In genomic region chr16:15587152-15587825, GRCh38 we compare ENCODE assay signal across 30 cellular contexts. TPM values are rescaled to one million over a fixed set of nuclear protein-coding genes. Genes with fewer than 3 reads are reported as not detected.
A peak's percentile ranks its signal among the peaks of the same experiment; 100 is the strongest.
DNase-seq lines count a peak whose midpoint lies in the region; ATAC-seq and TF ChIP-seq lines count a peak whose summit lies in the region.
"Had no signal": no experiment of that assay in that cellular context is flagged by ENCODE, and none has a peak within 500 bp of the region (broad histone marks: within the 10 kb centered on the region; RNA-seq: fewer than 3 reads in every experiment).

No MANE protein-coding gene starts in this region.

- intact Hi-C loops in activated CD8-positive, alpha-beta T cell treated with anti-CD3 and anti-CD28 coated beads for 36 hours (cut with micrococcal nuclease) = no loop called here
- intact Hi-C loops in CD4-positive, alpha-beta memory T cell (cut with micrococcal nuclease) = no loop called here

- H3K9me3 ChIP-seq in CD4-positive, alpha-beta memory T cell (ENCODE audit: control insufficient read depth in 1 of 2, low read length in 2 of 2) = no peaks in the 10 kb centered on the region
- H3K9me3 ChIP-seq: HAP-1, testis had no signal

- no peak overlapping the region for H3K27ac ChIP-seq in CD4-positive, alpha-beta memory T cell (ENCODE audit: low read depth, low read length)
- H3K27ac ChIP-seq: brain microvascular endothelial cell, HL-60, lower lobe of right lung, right atrium auricular region, RWPE1, testis had no signal

- H3K27me3 Mint-ChIP-seq in activated CD8-positive, alpha-beta T cell treated with anti-CD3 and anti-CD28 coated beads for 36 hours = no peaks in the 10 kb centered on the region
- no peaks in the 10 kb centered on the region for H3K27me3 Mint-ChIP-seq in activated CD8-positive, alpha-beta T cell treated with anti-CD3 and anti-CD28 coated beads, Interleukin-2, amount 10 ng/mL, durations not matched to agents 7 days and 5 days (ENCODE audit: low read depth)
- H3K27me3 Mint-ChIP-seq in CD4-positive, alpha-beta memory T cell = no peaks in the 10 kb centered on the region
- H3K27me3 Mint-ChIP-seq in activated naive CD8-positive, alpha-beta T cell treated with anti-CD3 and anti-CD28 coated beads, Interleukin-2, amount 10 ng/mL, durations not matched to agents 7 days and 5 days = no peaks in the 10 kb centered on the region
- no peaks in the 10 kb centered on the region for H3K27me3 Mint-ChIP-seq in naive thymus-derived CD8-positive, alpha-beta T cell
- H3K27me3 Mint-ChIP-seq: activated B cell treated with CpG ODN at 0.5 μM for 24 hours; activated CD4-positive, alpha-beta T cell treated with anti-CD3 and anti-CD28 coated beads, Interleukin-2, amount 10 ng/mL, durations not matched to agents 7 days and 5 days; CD8-positive, alpha-beta memory T cell; stimulated activated naive CD8-positive, alpha-beta T cell treated with anti-CD3 and anti-CD28 coated beads, Interleukin-15, Interleukin-2, amounts not matched to agents 100 ng/mL and 50 ng/mL, for 24 hours had no signal

- POLR2A ChIA-PET in activated CD8-positive, alpha-beta T cell treated with anti-CD3 and anti-CD28 coated beads for 36 hours (lab: Charles Lee) = interaction anchor here (0.6 to 2.0 kb wide), 2 partner anchors 9 to 57 kb away, joined by 3 to 5 read pairs; no protein-coding TSS in a partner anchor
- POLR2A ChIA-PET in activated CD8-positive, alpha-beta T cell treated with anti-CD3 and anti-CD28 coated beads, Interleukin-2, amount 10 ng/mL, durations not matched to agents 7 days and 5 days (lab: Charles Lee) = interaction anchor here (1.2 kb wide), 1 partner anchor 55 kb away, joined by 4 read pairs; the partner anchor contains the start of gene MARF1
- POLR2A ChIA-PET in CD4-positive, alpha-beta memory T cell (lab: Charles Lee; ENCODE audit: partially characterized antibody) = interaction anchor here (2.4 kb wide), 1 partner anchor 56 kb away, joined by 7 read pairs; the partner anchor contains the start of gene MARF1
- POLR2A ChIA-PET in activated naive CD8-positive, alpha-beta T cell treated with anti-CD3 and anti-CD28 coated beads, Interleukin-2, amount 10 ng/mL, durations not matched to agents 7 days and 5 days (lab: Charles Lee) = interaction anchor here (1.1 kb wide), 1 partner anchor 55 kb away, joined by 5 read pairs; the partner anchor contains the start of gene MARF1
- POLR2A ChIA-PET in naive thymus-derived CD8-positive, alpha-beta T cell (lab: Charles Lee) = interaction anchor here (1.5 kb wide), 1 partner anchor 35 kb away, joined by 4 read pairs; no protein-coding TSS in a partner anchor

- no peaks in the 10 kb centered on the region for H3K36me3 ChIP-seq in CD4-positive, alpha-beta memory T cell (ENCODE audit: insufficient read depth, low read length)
- H3K36me3 ChIP-seq: HAP-1 had no signal

- H3K27ac Mint-ChIP-seq in activated CD8-positive, alpha-beta T cell treated with anti-CD3 and anti-CD28 coated beads for 36 hours = peak overlapping the region; percentile 26
- no peak overlapping the region for H3K27ac Mint-ChIP-seq in activated CD8-positive, alpha-beta T cell treated with anti-CD3 and anti-CD28 coated beads, Interleukin-2, amount 10 ng/mL, durations not matched to agents 7 days and 5 days
- peak overlapping the region in 6 of 7 donors; percentile 30 to 78 (median 60) for H3K27ac Mint-ChIP-seq in CD4-positive, alpha-beta memory T cell
- peak overlapping the region; percentile 15 for H3K27ac Mint-ChIP-seq in activated naive CD8-positive, alpha-beta T cell treated with anti-CD3 and anti-CD28 coated beads, Interleukin-2, amount 10 ng/mL, durations not matched to agents 7 days and 5 days
- peak overlapping the region in 8 of 10 donors; percentile 50 to 98 (median 76) for H3K27ac Mint-ChIP-seq in naive thymus-derived CD8-positive, alpha-beta T cell
- H3K27ac Mint-ChIP-seq: activated CD4-positive, alpha-beta T cell treated with anti-CD3 and anti-CD28 coated beads, Interleukin-2, amount 10 ng/mL, durations not matched to agents 7 days and 5 days; stimulated activated naive CD8-positive, alpha-beta T cell treated with anti-CD3 and anti-CD28 coated beads, Interleukin-15, Interleukin-2, amounts not matched to agents 100 ng/mL and 50 ng/mL, for 24 hours had no signal

- peaks cover 20% of the 10 kb centered on the region for H3K9me3 Mint-ChIP-seq in activated CD8-positive, alpha-beta T cell treated with anti-CD3 and anti-CD28 coated beads for 36 hours
- H3K9me3 Mint-ChIP-seq in activated CD8-positive, alpha-beta T cell treated with anti-CD3 and anti-CD28 coated beads, Interleukin-2, amount 10 ng/mL, durations not matched to agents 7 days and 5 days (ENCODE audit: insufficient read depth) = peaks cover 23% of the 10 kb centered on the region
- peaks cover 0 to 19% (median 12%) of the 10 kb centered on the region in 8 donors for H3K9me3 Mint-ChIP-seq in CD4-positive, alpha-beta memory T cell
- H3K9me3 Mint-ChIP-seq in activated naive CD8-positive, alpha-beta T cell treated with anti-CD3 and anti-CD28 coated beads, Interleukin-2, amount 10 ng/mL, durations not matched to agents 7 days and 5 days = peaks cover 16% of the 10 kb centered on the region
- peaks cover 0 to 17% (median 6%) of the 10 kb centered on the region in 9 donors for H3K9me3 Mint-ChIP-seq in naive thymus-derived CD8-positive, alpha-beta T cell

- peaks cover 28% of the 10 kb centered on the region for H3K4me1 Mint-ChIP-seq in activated CD8-positive, alpha-beta T cell treated with anti-CD3 and anti-CD28 coated beads for 36 hours (ENCODE audit: low read depth)
- H3K4me1 Mint-ChIP-seq in activated CD8-positive, alpha-beta T cell treated with anti-CD3 and anti-CD28 coated beads, Interleukin-2, amount 10 ng/mL, durations not matched to agents 7 days and 5 days (ENCODE audit: low read depth) = peaks cover 29% of the 10 kb centered on the region
- H3K4me1 Mint-ChIP-seq in CD4-positive, alpha-beta memory T cell = peaks cover 13 to 35% (median 21%) of the 10 kb centered on the region in 4 donors
- peaks cover 13% of the 10 kb centered on the region for H3K4me1 Mint-ChIP-seq in activated naive CD8-positive, alpha-beta T cell treated with anti-CD3 and anti-CD28 coated beads, Interleukin-2, amount 10 ng/mL, durations not matched to agents 7 days and 5 days
- H3K4me1 Mint-ChIP-seq in naive thymus-derived CD8-positive, alpha-beta T cell = peaks cover 6 to 42% (median 24%) of the 10 kb centered on the region in 4 donors

- H3K4me3 Mint-ChIP-seq in activated CD8-positive, alpha-beta T cell treated with anti-CD3 and anti-CD28 coated beads for 36 hours = no peak overlapping the region
- H3K4me3 Mint-ChIP-seq in activated CD8-positive, alpha-beta T cell treated with anti-CD3 and anti-CD28 coated beads, Interleukin-2, amount 10 ng/mL, durations not matched to agents 7 days and 5 days = no peak overlapping the region
- no peak overlapping the region for H3K4me3 Mint-ChIP-seq in CD4-positive, alpha-beta memory T cell
- no peak overlapping the region for H3K4me3 Mint-ChIP-seq in activated naive CD8-positive, alpha-beta T cell treated with anti-CD3 and anti-CD28 coated beads, Interleukin-2, amount 10 ng/mL, durations not matched to agents 7 days and 5 days
- H3K4me3 Mint-ChIP-seq in naive thymus-derived CD8-positive, alpha-beta T cell = peak overlapping the region in 1 of 10 donors; percentile 23
- H3K4me3 Mint-ChIP-seq: activated B cell treated with CpG ODN at 0.5 μM for 24 hours; activated CD4-positive, alpha-beta T cell treated with anti-CD3 and anti-CD28 coated beads, Interleukin-2, amount 10 ng/mL, durations not matched to agents 7 days and 5 days; activated T-cell treated with anti-CD3 and anti-CD28 coated beads, Interleukin-2, amount 50 U/mL, for 4 hours; CD8-positive, alpha-beta memory T cell; neural crest cell; stimulated activated naive CD8-positive, alpha-beta T cell treated with anti-CD3 and anti-CD28 coated beads, Interleukin-15, Interleukin-2, amounts not matched to agents 100 ng/mL and 50 ng/mL, for 24 hours had no signal

- H3K36me3 Mint-ChIP-seq in activated CD8-positive, alpha-beta T cell treated with anti-CD3 and anti-CD28 coated beads for 36 hours (ENCODE audit: low read depth) = peaks cover 70% of the 10 kb centered on the region
- H3K36me3 Mint-ChIP-seq in activated CD8-positive, alpha-beta T cell treated with anti-CD3 and anti-CD28 coated beads, Interleukin-2, amount 10 ng/mL, durations not matched to agents 7 days and 5 days (ENCODE audit: low read depth) = peaks cover 53% of the 10 kb centered on the region
- H3K36me3 Mint-ChIP-seq in CD4-positive, alpha-beta memory T cell = peaks cover 10 to 36% of the 10 kb centered on the region in 2 donors
- peaks cover 43% of the 10 kb centered on the region for H3K36me3 Mint-ChIP-seq in activated naive CD8-positive, alpha-beta T cell treated with anti-CD3 and anti-CD28 coated beads, Interleukin-2, amount 10 ng/mL, durations not matched to agents 7 days and 5 days
- peaks cover 6 to 21% (median 12%) of the 10 kb centered on the region in 3 donors for H3K36me3 Mint-ChIP-seq in naive thymus-derived CD8-positive, alpha-beta T cell

- TF ChIP-seq CTCF in activated CD8-positive, alpha-beta T cell treated with anti-CD3 and anti-CD28 coated beads for 36 hours (IDR thresholded peaks at IDR 0.05) = no peak

- no peaks in the 10 kb centered on the region for H3K27me3 ChIP-seq in CD4-positive, alpha-beta memory T cell (ENCODE audit: insufficient read depth, low read length)
- H3K27me3 ChIP-seq: brain microvascular endothelial cell, right atrium auricular region, testis had no signal

- DNase-seq in activated CD8-positive, alpha-beta T cell treated with anti-CD3 and anti-CD28 coated beads for 36 hours = no peak
- DNase-seq in activated CD8-positive, alpha-beta T cell treated with anti-CD3 and anti-CD28 coated beads, Interleukin-2, amount 10 ng/mL, durations not matched to agents 7 days and 5 days = no peak
- DNase-seq in CD4-positive, alpha-beta memory T cell = no peak
- no peak for DNase-seq in activated naive CD8-positive, alpha-beta T cell treated with anti-CD3 and anti-CD28 coated beads, Interleukin-2, amount 10 ng/mL, durations not matched to agents 7 days and 5 days
- DNase-seq in naive thymus-derived CD8-positive, alpha-beta T cell = no peak
- DNase-seq in effector CD8-positive, alpha-beta T cell (lab: John Stamatoyannopoulos, UW) = no peak
- DNase-seq in activated CD8-positive, alpha-beta memory T cell treated with anti-CD3 and anti-CD28 coated beads, Interleukin-2, amount 50 U/mL, for 48 hours = no peak
- no peak for DNase-seq in middle frontal gyrus (ENCODE audit: extremely low spot score, low spot score)
- DNase-seq: activated B cell treated with CpG ODN at 0.5 μM for 24 hours; activated CD4-positive, alpha-beta T cell treated with anti-CD3 and anti-CD28 coated beads, Interleukin-2, amount 10 ng/mL, durations not matched to agents 7 days and 5 days; activated gamma-delta T cell treated with Interleukin-2 at 50 U/mL for 16 hours; activated T-cell treated with anti-CD3 and anti-CD28 coated beads, Interleukin-2, amount 50 U/mL, for 4 hours; amygdala; brain microvascular endothelial cell; CD8-positive, alpha-beta memory T cell; EL; hippocampal formation; lower lobe of right lung; NCI-H1436 treated with DMSO at 0.1 percent for 48 hours; NCI-H510A; stimulated activated CD4-positive, alpha-beta T cell treated with anti-CD3 and anti-CD28 coated beads, Interleukin-1b, Interleukin-23, amount 100 ng/mL, for 48 hours; T-helper 1 cell; testis had no signal

- no peak for ATAC-seq in activated CD8-positive, alpha-beta T cell treated with anti-CD3 and anti-CD28 coated beads for 36 hours
- no peak for ATAC-seq in activated CD8-positive, alpha-beta T cell treated with anti-CD3 and anti-CD28 coated beads, Interleukin-2, amount 10 ng/mL, durations not matched to agents 7 days and 5 days
- ATAC-seq in activated naive CD8-positive, alpha-beta T cell treated with anti-CD3 and anti-CD28 coated beads, Interleukin-2, amount 10 ng/mL, durations not matched to agents 7 days and 5 days (ENCODE audit: low read depth) = no peak
- ATAC-seq in naive thymus-derived CD8-positive, alpha-beta T cell = no peak
- ATAC-seq: activated T-cell treated with anti-CD3 and anti-CD28 coated beads, Interleukin-2, amount 50 U/mL, for 4 hours; lower lobe of right lung had no signal

- H3K4me3 ChIP-seq in CD4-positive, alpha-beta memory T cell (ENCODE audit: low read length in 2 of 2) = no peak overlapping the region
- H3K4me3 ChIP-seq: HAP-1, lower lobe of right lung, right atrium auricular region, smooth muscle cell, testis had no signal

- H3K4me1 ChIP-seq in CD4-positive, alpha-beta memory T cell (ENCODE audit: insufficient read depth, low read length) = peaks cover 26% of the 10 kb centered on the region
- H3K4me1 ChIP-seq: HAP-1, testis had no signal

- CTCF ChIA-PET in activated CD8-positive, alpha-beta T cell treated with anti-CD3 and anti-CD28 coated beads for 36 hours (lab: Charles Lee) = no interaction called here
- CTCF ChIA-PET in activated CD8-positive, alpha-beta T cell treated with anti-CD3 and anti-CD28 coated beads, Interleukin-2, amount 10 ng/mL, durations not matched to agents 7 days and 5 days (lab: Charles Lee) = no interaction called here
- CTCF ChIA-PET in CD4-positive, alpha-beta memory T cell (lab: Charles Lee; ENCODE audit: partially characterized antibody) = interaction anchor here (2.0 kb wide), 1 partner anchor 55 kb away, joined by 6 read pairs; no protein-coding TSS in a partner anchor

RNA-seq across cellular contexts. Expression of gene MARF1, which starts 55.7 kb away (rescaled TPM):
- total RNA-seq in activated CD8-positive, alpha-beta T cell treated with anti-CD3 and anti-CD28 coated beads for 36 hours = 10 to 100 TPM; 55.7 to 56.0 TPM
- 10 to 100 TPM; 62.7 to 64.5 TPM for total RNA-seq in activated CD8-positive, alpha-beta T cell treated with anti-CD3 and anti-CD28 coated beads, Interleukin-2, amount 10 ng/mL, durations not matched to agents 7 days and 5 days
- 100 to 1,000 TPM; 223 to 235 TPM for total RNA-seq in CD4-positive, alpha-beta memory T cell
- polyA plus RNA-seq in CD4-positive, alpha-beta memory T cell = 10 to 100 TPM in 1 of 2 donors, 1 to 10 TPM in 1; 6.8 to 19.7 TPM
- total RNA-seq in activated naive CD8-positive, alpha-beta T cell treated with anti-CD3 and anti-CD28 coated beads, Interleukin-2, amount 10 ng/mL, durations not matched to agents 7 days and 5 days = 100 to 1,000 TPM; 111 to 114 TPM
- total RNA-seq in naive thymus-derived CD8-positive, alpha-beta T cell = 100 to 1,000 TPM; 228 to 256 TPM
- polyA plus RNA-seq in naive thymus-derived CD8-positive, alpha-beta T cell = 10 to 100 TPM; 10.9 to 18.2 (median 15.2) TPM
